23 cellular contexts compared by ENCODE assay signal in the genomic region with DNA sequence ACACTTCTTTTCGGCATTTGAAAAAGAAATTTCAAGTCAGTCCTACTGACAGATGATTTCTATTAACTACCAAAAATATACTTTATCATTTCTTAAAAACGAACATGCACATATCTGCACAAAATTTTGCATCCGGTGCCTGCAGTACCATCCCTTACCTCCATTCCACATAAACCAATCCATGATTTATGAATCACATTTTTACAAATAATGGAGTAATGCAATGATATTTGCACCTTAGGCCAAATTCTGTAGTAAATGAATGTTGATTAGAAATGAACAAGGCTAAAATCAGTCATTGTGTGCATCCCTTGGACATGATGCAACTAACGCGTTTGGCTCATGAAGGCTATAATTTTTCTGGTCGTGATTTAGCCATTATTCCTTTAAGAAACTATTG. TPM values are rescaled to one million over a fixed set of nuclear protein-coding genes. Genes with fewer than 3 reads are reported as not detected.
"Had no signal": no experiment of that assay in that cellular context is flagged by ENCODE, and none has a peak within 500 bp of the region (broad histone marks: within the 10 kb centered on the region; RNA-seq: fewer than 3 reads in every experiment).

No MANE protein-coding gene starts in this region.

- ATAC-seq: activated T-cell treated with anti-CD3 and anti-CD28 coated beads, Interleukin-2, amount 50 U/mL, for 4 hours; PC-3 had no signal

- H3K9me3 Mint-ChIP-seq: activated naive CD4-positive, alpha-beta T cell treated with anti-CD3 and anti-CD28 coated beads for 36 hours had no signal

- H3K27ac Mint-ChIP-seq: activated CD4-positive, alpha-beta memory T cell treated with anti-CD3 and anti-CD28 coated beads for 36 hours; activated CD4-positive, alpha-beta T cell treated with anti-CD3 and anti-CD28 coated beads, Interleukin-2, amount 10 ng/mL, durations not matched to agents 7 days and 5 days; activated naive CD4-positive, alpha-beta T cell treated with anti-CD3 and anti-CD28 coated beads for 36 hours; activated naive CD8-positive, alpha-beta T cell; IgD-negative memory B cell; T-helper 1 cell treated with Interleukin-12 subunit alpha and Interleukin-12 subunit beta and Interleukin-4 antibody, amounts not matched to agents 30 μg/mL and 1 μg/mL, for 36 hours had no signal

- H3K4me1 Mint-ChIP-seq: activated CD4-positive, alpha-beta T cell treated with anti-CD3 and anti-CD28 coated beads, Interleukin-2, amount 10 ng/mL, durations not matched to agents 7 days and 5 days; IgD-negative memory B cell had no signal

- H3K36me3 Mint-ChIP-seq: activated CD4-positive, alpha-beta memory T cell treated with anti-CD3 and anti-CD28 coated beads for 36 hours; activated naive CD8-positive, alpha-beta T cell; IgD-negative memory B cell had no signal

- DNase-seq: activated CD4-positive, alpha-beta memory T cell treated with anti-CD3 and anti-CD28 coated beads for 36 hours; activated CD4-positive, alpha-beta T cell treated with anti-CD3 and anti-CD28 coated beads, Interleukin-2, amount 10 ng/mL, durations not matched to agents 7 days and 5 days; activated CD4-positive, CD25-positive, alpha-beta regulatory T cell; activated CD8-positive, alpha-beta memory T cell treated with anti-CD3 and anti-CD28 coated beads for 24 hours; activated gamma-delta T cell; activated naive CD4-positive, alpha-beta T cell treated with anti-CD3 and anti-CD28 coated beads for 36 hours; activated T-cell treated with anti-CD3 and anti-CD28 coated beads, Interleukin-2, amount 50 U/mL, for 4 hours; amygdala; KG1; NCI-H1092 treated with DMSO at 0.1 percent for 48 hours; NCI-H1417 treated with DMSO at 0.1 percent for 48 hours; NCI-H1694; NCI-H2029; NCI-H510A treated with DMSO at 0.1 percent for 48 hours; NCI-H69; PC-3; SHP77 had no signal

- H3K4me3 Mint-ChIP-seq: activated CD4-positive, alpha-beta memory T cell treated with anti-CD3 and anti-CD28 coated beads for 36 hours; activated CD4-positive, alpha-beta T cell treated with anti-CD3 and anti-CD28 coated beads, Interleukin-2, amount 10 ng/mL, durations not matched to agents 7 days and 5 days; activated naive CD4-positive, alpha-beta T cell treated with anti-CD3 and anti-CD28 coated beads for 36 hours; activated naive CD8-positive, alpha-beta T cell; activated T-cell treated with anti-CD3 and anti-CD28 coated beads, Interleukin-2, amount 50 U/mL, for 4 hours; brain; IgD-negative memory B cell; T-helper 1 cell treated with Interleukin-12 subunit alpha and Interleukin-12 subunit beta and Interleukin-4 antibody, amounts not matched to agents 30 μg/mL and 1 μg/mL, for 36 hours had no signal

- H3K27me3 Mint-ChIP-seq: activated CD4-positive, alpha-beta memory T cell treated with anti-CD3 and anti-CD28 coated beads for 36 hours; activated CD4-positive, alpha-beta T cell treated with anti-CD3 and anti-CD28 coated beads, Interleukin-2, amount 10 ng/mL, durations not matched to agents 7 days and 5 days; activated naive CD8-positive, alpha-beta T cell; brain; IgD-negative memory B cell had no signal

RNA-seq across cellular contexts. Expression of a gene that starts 46.5 kb away (rescaled TPM):
- total RNA-seq: activated CD4-positive, alpha-beta memory T cell treated with anti-CD3 and anti-CD28 coated beads for 36 hours; activated CD4-positive, alpha-beta T cell treated with anti-CD3 and anti-CD28 coated beads, Interleukin-2, amount 10 ng/mL, durations not matched to agents 7 days and 5 days; activated naive CD4-positive, alpha-beta T cell treated with anti-CD3 and anti-CD28 coated beads for 36 hours; activated T-cell treated with anti-CD3 and anti-CD28 coated beads, Interleukin-2, amount 50 U/mL, for 4 hours; LHCN-M2; M059J; PC-3 had no signal
- polyA plus RNA-seq: IgD-negative memory B cell had no signal
